Comparison of ENCODE assay signal across 8 cellular contexts in the genomic region with DNA sequence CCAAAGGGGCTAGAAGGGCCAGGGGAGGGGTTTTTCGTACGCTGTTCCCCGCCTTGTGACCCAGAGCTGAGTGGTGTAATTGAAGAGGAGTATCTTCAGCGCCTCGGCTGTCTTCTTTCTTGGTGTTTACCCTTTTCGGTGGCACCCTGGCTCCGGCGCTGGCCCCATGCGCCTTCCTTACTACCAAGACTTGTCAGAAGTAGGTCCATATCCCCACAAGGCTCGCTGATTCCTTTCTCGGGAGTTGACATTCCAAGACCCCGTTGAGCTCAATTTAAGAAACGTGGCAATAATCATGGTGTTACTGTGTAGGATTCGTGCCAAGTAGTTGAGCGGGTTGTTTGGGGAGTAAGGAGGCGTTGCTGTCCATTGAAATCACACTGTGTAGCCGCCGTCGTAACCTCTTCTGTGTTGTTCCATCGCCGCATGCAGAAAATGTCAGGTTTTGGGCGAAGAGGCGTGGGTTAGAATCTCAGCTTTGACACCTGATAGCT. TPM values are rescaled to one million over a fixed set of nuclear protein-coding genes. Genes with fewer than 3 reads are reported as not detected.
DNase-seq lines count a peak whose midpoint lies in the region; ATAC-seq and TF ChIP-seq lines count a peak whose summit lies in the region.

No MANE protein-coding gene starts in this region.

- intact Hi-C loops in upper lobe of right lung (cut with DNase I), result no loop called here

- H3K23ac ChIP-seq in mesendoderm (ENCODE audit: low read length), result no peak overlapping the region

- H3K4me3 ChIP-seq in mesendoderm (ENCODE audit: low read length) (peak overlapping the region; percentile 88), upper lobe of right lung (peak overlapping the region; percentile 79)

- H2BK120ac ChIP-seq in mesendoderm (ENCODE audit: low read depth, low read length), result no peak overlapping the region

- no peaks in the 10 kb centered on the region for H3K36me3 Mint-ChIP-seq in effector memory CD8-positive, alpha-beta T cell (ENCODE audit: insufficient read depth)

- no peaks in the 10 kb centered on the region for H3K27me3 Mint-ChIP-seq in effector memory CD8-positive, alpha-beta T cell

- H3K9me3 Mint-ChIP-seq in effector memory CD8-positive, alpha-beta T cell, result no peaks in the 10 kb centered on the region

- H2AK5ac ChIP-seq in mesendoderm (ENCODE audit: low read length), result no peak overlapping the region

- H3K4me1 Mint-ChIP-seq in effector memory CD8-positive, alpha-beta T cell (ENCODE audit: low read depth in 2 of 2), result peaks cover 15 to 17% of the 10 kb centered on the region in 2 donors

- H2BK15ac ChIP-seq in mesendoderm (replicated peaks; ENCODE audit: low read depth), result no peak overlapping the region

- no peaks in the 10 kb centered on the region for H3K9me3 ChIP-seq in upper lobe of right lung

- H3K4me2 ChIP-seq in mesendoderm (ENCODE audit: low read length), result peak overlapping the region; percentile 93

- H3K18ac ChIP-seq in mesendoderm (ENCODE audit: low read length), result no peak overlapping the region

- H3K79me1 ChIP-seq in mesendoderm (ENCODE audit: low read length), result peaks cover 4% of the 10 kb centered on the region

- ATAC-seq in GM19324 (IDR thresholded peaks at IDR 0.05; ENCODE audit: low FRiP score, unreplicated experiment), result peak; percentile 30
- ATAC-seq in HG03196 (IDR thresholded peaks at IDR 0.05; ENCODE audit: unreplicated experiment), result peak; percentile 31
- peak; percentile 21 for ATAC-seq in effector memory CD8-positive, alpha-beta T cell (replicated peaks)
- peak; percentile 32 for ATAC-seq in upper lobe of right lung
- no peak for ATAC-seq in HG03469 (IDR thresholded peaks at IDR 0.05; ENCODE audit: unreplicated experiment)

- peak overlapping the region; percentile 89 for H3K56ac ChIP-seq in mesendoderm (ENCODE audit: low read length)

- H3K27me3 ChIP-seq in mesendoderm (ENCODE audit: insufficient read depth, low read length, poor library complexity) (no peaks in the 10 kb centered on the region), upper lobe of right lung (no peaks in the 10 kb centered on the region)

- DNase-seq in DMS 273 (lab: John Stamatoyannopoulos, UW; ENCODE audit: unreplicated experiment) (peak; percentile 81), RPMI8226 (peak; percentile 73), mesendoderm (peak; percentile 53), upper lobe of right lung (no peak)
- no peak for DNase-seq in effector memory CD8-positive, alpha-beta T cell

- H4K8ac ChIP-seq in mesendoderm (ENCODE audit: low read depth, low read length), result no peak overlapping the region

- no CpG with 5 or more reads among the region's 23 CpGs for WGBS in mesendoderm (ENCODE audit: extremely low coverage, insufficient coverage, low lambda C conversion rate)

- H3K27ac Mint-ChIP-seq in effector memory CD8-positive, alpha-beta T cell, result no peak overlapping the region

- H4K5ac ChIP-seq in mesendoderm (ENCODE audit: low read length), result no peak overlapping the region

- H3K9ac ChIP-seq in mesendoderm (ENCODE audit: low read length), result peak overlapping the region; percentile 82

- H3K4me1 ChIP-seq in mesendoderm (ENCODE audit: control insufficient read depth, low read depth, low read length) (peaks cover 3% of the 10 kb centered on the region), upper lobe of right lung (peaks cover 9% of the 10 kb centered on the region)

- no peak overlapping the region for H2BK5ac ChIP-seq in mesendoderm (ENCODE audit: low read length)

- TF ChIP-seq CTCF in upper lobe of right lung (IDR thresholded peaks at IDR 0.05), result no peak

- peaks cover 9% of the 10 kb centered on the region for H3K79me2 ChIP-seq in mesendoderm (ENCODE audit: control insufficient read depth, insufficient read depth, low read length)

- H3K4ac ChIP-seq in mesendoderm (ENCODE audit: low read depth, low read length), result no peak overlapping the region

- H3K4me3 Mint-ChIP-seq in effector memory CD8-positive, alpha-beta T cell, result no peak overlapping the region

- H3K36me3 ChIP-seq in mesendoderm (ENCODE audit: control insufficient read depth, insufficient read depth, low read length) (no peaks in the 10 kb centered on the region), upper lobe of right lung (no peaks in the 10 kb centered on the region)

- H3K27ac ChIP-seq in mesendoderm (ENCODE audit: low read depth, low read length) (no peak overlapping the region), upper lobe of right lung (peak overlapping the region; percentile 79)

RNA-seq across cellular contexts. Expression of a gene that starts 0.8 kb away (rescaled TPM):
- polyA plus RNA-seq in mesendoderm (2013, experiment 1 of 2), result 116 TPM
- 105 TPM for polyA plus RNA-seq in mesendoderm (2013, experiment 2 of 2)
- 17.9 TPM for total RNA-seq in upper lobe of right lung

RNA-seq across cellular contexts. Expression of a gene that starts 0.9 kb away (rescaled TPM):
- 8.3 TPM for polyA plus RNA-seq in mesendoderm (2013, experiment 1 of 2)
- 8.4 TPM for polyA plus RNA-seq in mesendoderm (2013, experiment 2 of 2)
- total RNA-seq in upper lobe of right lung, result 9.1 TPM

Comparison
In these comparisons a context has a peak if more than half of its experiments do, and no peak if none do; other contexts are left out.
1. DNase-seq: peak in DMS 273 (single experiment), RPMI8226 (single experiment) and mesendoderm (single experiment); none in effector memory CD8-positive, alpha-beta T cell (0 of 3) and upper lobe of right lung (single experiment).